ENCODE assay signal across 8 cellular contexts in the genomic region with DNA sequence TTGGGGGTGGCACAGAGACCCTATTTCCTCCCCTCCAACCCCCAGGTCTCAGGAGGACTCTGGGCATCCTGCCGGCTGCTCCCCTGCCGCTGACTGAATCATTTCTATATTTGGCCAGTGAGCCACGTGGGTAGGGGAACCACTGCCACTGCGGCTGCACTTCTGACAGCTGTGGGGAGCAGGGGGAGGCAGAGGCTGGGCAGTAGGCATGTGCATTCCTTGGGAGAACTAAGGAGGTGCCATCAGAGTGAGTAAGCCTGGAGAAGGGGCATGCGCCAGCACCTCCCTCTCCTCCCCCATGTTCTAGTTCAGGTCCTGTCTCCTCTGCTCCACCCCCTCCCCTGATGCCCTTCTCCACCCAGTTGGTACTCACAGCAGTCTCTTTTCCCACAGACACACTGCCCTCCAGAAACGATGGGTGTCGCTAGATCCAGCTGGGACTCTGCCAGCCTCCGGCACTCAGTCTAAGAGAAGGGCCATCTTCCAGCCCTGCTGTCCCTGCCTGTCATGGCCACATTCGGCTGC. TPM values are rescaled to one million over a fixed set of nuclear protein-coding genes. Genes with fewer than 3 reads are reported as not detected.
DNase-seq lines count a peak whose midpoint lies in the region; ATAC-seq and TF ChIP-seq lines count a peak whose summit lies in the region.

No MANE protein-coding gene starts in this region.

- peak; percentile 44 for TF ChIP-seq CTCF in MM.1S (IDR thresholded peaks at IDR 0.05; ENCODE audit: low read length)
- no peak for TF ChIP-seq CTCF in GM13976 (IDR thresholded peaks at IDR 0.05; ENCODE audit: borderline replicate concordance, control extremely low read depth, extremely low read depth, insufficient read depth, missing control alignments)

- H3K9me3 ChIP-seq in MM.1S (replicated peaks; ENCODE audit: insufficient read depth, low read length), result no peaks in the 10 kb centered on the region

- ATAC-seq in GM19043 (IDR thresholded peaks at IDR 0.05; ENCODE audit: low read depth, unreplicated experiment) (peak; percentile 65), GM21526 (IDR thresholded peaks at IDR 0.05; ENCODE audit: low FRiP score, unreplicated experiment) (no peak)
- no peak for ATAC-seq in activated CD4-positive, CD25-positive, alpha-beta regulatory T cell treated with anti-CD3 and anti-CD28 coated beads, Interleukin-2, amount 50 U/mL, for 24 hours

- H2AFZ ChIP-seq in MM.1S (ENCODE audit: low read length), result peak overlapping the region; percentile 52

- H4K20me1 ChIP-seq in MM.1S (ENCODE audit: insufficient read depth, low read length), result no peaks in the 10 kb centered on the region

- in situ Hi-C loops in GM13976 (cut with MboI; ENCODE audit: low sequenced_read_pairs, unreplicated experiment), result no loop called here

- no peaks in the 10 kb centered on the region for H3K36me3 ChIP-seq in MM.1S (replicated peaks; ENCODE audit: insufficient read depth, low read length)

- H3K4me2 ChIP-seq in MM.1S (ENCODE audit: low read depth, low read length), result peak overlapping the region; percentile 64

- DNase-seq in MM.1S (peak; percentile 88), epithelial cell of prostate (ENCODE audit: low read depth, low spot score) (peak; percentile 82), renal cortical epithelial cell (ENCODE audit: low read depth) (peak; percentile 91), GM13976 (ENCODE audit: low spot score) (no peak), NCI-H2107 treated with DMSO at 0.1 percent for 48 hours (lab: John Stamatoyannopoulos, UW; ENCODE audit: unreplicated experiment) (no peak)

- peak overlapping the region; percentile 5; the same call in 1 of the 2 replicates for H3K9ac ChIP-seq in MM.1S (ENCODE audit: low read length)

- peaks cover 22% of the 10 kb centered on the region for H3F3A ChIP-seq in MM.1S (ENCODE audit: insufficient read depth, low read length)

- H3K9me2 ChIP-seq in MM.1S (replicated peaks; ENCODE audit: insufficient read depth, low read length), result no peaks in the 10 kb centered on the region

- peak overlapping the region; percentile 8; the same call in 1 of the 2 replicates for H3K27ac ChIP-seq in MM.1S (ENCODE audit: low read length)
- H3K27ac ChIP-seq in epithelial cell of prostate, result no peak overlapping the region

- H3K4me1 ChIP-seq in MM.1S (ENCODE audit: low read length), result peaks cover 51% of the 10 kb centered on the region

- no peaks in the 10 kb centered on the region for H3K79me2 ChIP-seq in MM.1S (ENCODE audit: low read length)

- no peaks in the 10 kb centered on the region for H3K27me3 ChIP-seq in MM.1S (replicated peaks; ENCODE audit: insufficient read depth, low read length)

- H3K4me3 ChIP-seq in MM.1S (ENCODE audit: low read length), result peak overlapping the region; percentile 5; the same call in 1 of the 2 replicates

RNA-seq across cellular contexts. Expression of a gene that starts 12.0 kb away (rescaled TPM):
- 1.6 and 12.4 TPM in 2 replicates for total RNA-seq in renal cortical epithelial cell

RNA-seq across cellular contexts. Expression of a gene that starts 31.1 kb away (rescaled TPM):
- 77.8 and 136 TPM in 2 replicates for total RNA-seq in renal cortical epithelial cell

RNA-seq across cellular contexts. Expression of a gene that starts 47.5 kb away (rescaled TPM):
- total RNA-seq in renal cortical epithelial cell, result not detected in 2 replicates

Comparison
In these comparisons a context has a peak if more than half of its experiments do, and no peak if none do; other contexts are left out.
1. DNase-seq: peak in MM.1S (single experiment), epithelial cell of prostate (single experiment) and renal cortical epithelial cell (single experiment); none in GM13976 (single experiment) and NCI-H2107 treated with DMSO at 0.1 percent for 48 hours (single experiment).